ENCODE assay signal across 22 cellular contexts in the genomic region with DNA sequence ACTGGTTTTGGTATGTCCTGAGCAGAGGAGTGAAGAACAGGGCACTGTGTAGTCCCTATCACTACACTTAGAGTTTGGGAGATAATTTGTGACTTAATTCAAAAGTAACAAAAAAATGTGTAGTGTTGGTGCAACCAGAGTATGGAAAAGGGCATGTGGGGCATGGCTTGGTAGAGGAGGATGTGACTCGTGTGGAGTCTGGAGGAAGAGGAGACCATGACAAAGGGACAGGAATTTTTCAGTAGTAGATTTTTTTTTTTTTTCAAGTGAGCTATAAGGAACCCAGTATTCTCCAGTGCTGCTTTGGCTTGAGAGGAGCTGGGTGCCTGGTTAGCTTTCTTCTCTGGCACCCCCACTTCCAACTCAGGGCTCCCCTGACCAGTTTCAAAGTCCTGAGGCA. TPM values are rescaled to one million over a fixed set of nuclear protein-coding genes. Genes with fewer than 3 reads are reported as not detected.
DNase-seq lines count a peak whose midpoint lies in the region; ATAC-seq and TF ChIP-seq lines count a peak whose summit lies in the region.
"Had no signal": no experiment of that assay in that cellular context is flagged by ENCODE, and none has a peak within 500 bp of the region (broad histone marks: within the 10 kb centered on the region; RNA-seq: fewer than 3 reads in every experiment).

No MANE protein-coding gene starts in this region.

- no peaks in the 10 kb centered on the region for H3K27me3 ChIP-seq in RWPE2 (ENCODE audit: insufficient read depth, poor library complexity, severe bottlenecking)
- H3K27me3 ChIP-seq in testis: no peaks in the 10 kb centered on the region
- H3K27me3 ChIP-seq in H7 (ENCODE audit: control insufficient read depth, insufficient read depth, low read length): no peaks in the 10 kb centered on the region
- H3K27me3 ChIP-seq: heart left ventricle, left lung, MG63, transverse colon had no signal

- H3K4me3 ChIP-seq in RWPE2 (ENCODE audit: severe bottlenecking) (no peak overlapping the region), testis (no peak overlapping the region), H7 (ENCODE audit: insufficient read depth, low read depth, low read length) (no peak overlapping the region)
- H3K4me3 ChIP-seq: heart left ventricle, left lung, MG63, transverse colon had no signal

- H3K9me3 ChIP-seq in RWPE2 (ENCODE audit: severe bottlenecking) (no peaks in the 10 kb centered on the region), testis (no peaks in the 10 kb centered on the region)
- H3K9me3 ChIP-seq: heart left ventricle, left lung, MG63, transverse colon had no signal

- WGBS in testis, 2 donors: 65 to 85% methylated on average over 1 of the region's 1 CpG

- H3K4me1 ChIP-seq in RWPE2 (ENCODE audit: insufficient read depth, poor library complexity, severe bottlenecking) (no peaks in the 10 kb centered on the region), testis (peaks cover 13% of the 10 kb centered on the region)

- DNase-seq in A172 (ENCODE audit: low spot score) (peak; percentile 1), ELR (ENCODE audit: low read depth) (peak; percentile 44), RWPE2 (ENCODE audit: low spot score) (no peak), epithelial cell of prostate (ENCODE audit: low read depth, low spot score) (no peak), testis (no peak), H7 (no peak), SIG-M5 treated with dmso at 0.1 percent for 504 hours (lab: John Stamatoyannopoulos, UW; ENCODE audit: unreplicated experiment) (no peak), mucosa of gallbladder (ENCODE audit: low spot score) (no peak)
- DNase-seq: activated T-cell treated with anti-CD3 and anti-CD28 coated beads, Interleukin-2, amount 50 U/mL, for 48 hours; DMS79 treated with DMSO at 0.1 percent for 48 hours; H9; heart left ventricle; left lung; MG63; NCI-H1417 treated with DMSO at 0.1 percent for 48 hours; NCI-H2171; NCI-H526 treated with DMSO at 0.1 percent for 48 hours; SHP77; stimulated activated naive CD4-positive, alpha-beta T cell treated with Interleukin-2 at 50 U/mL for 16 hours; T-cell; transverse colon had no signal

- ATAC-seq in RWPE2 (ENCODE audit: low read depth): no peak
- ATAC-seq: heart left ventricle, left lung, T-cell had no signal

- H3K27ac ChIP-seq in RWPE2 (ENCODE audit: poor library complexity, severe bottlenecking) (peak overlapping the region; percentile 5), epithelial cell of prostate (peak overlapping the region; percentile 41), testis (no peak overlapping the region)
- H3K27ac ChIP-seq: heart left ventricle, left lung, transverse colon, VCaP had no signal

- no peak for TF ChIP-seq POLR2A in testis (IDR thresholded peaks at IDR 0.05)

- intact Hi-C loops in testis (cut with DNase I; ENCODE audit: low total_unique reads): no loop called here

- no peaks in the 10 kb centered on the region for H3K36me3 ChIP-seq in RWPE2 (ENCODE audit: low read depth)
- H3K36me3 ChIP-seq in testis (ENCODE audit: low read depth, missing control alignments): no peaks in the 10 kb centered on the region
- H3K36me3 ChIP-seq in H7 (replicated peaks; ENCODE audit: control insufficient read depth, insufficient read depth, low read length): no peaks in the 10 kb centered on the region
- H3K36me3 ChIP-seq: left lung, transverse colon had no signal

- TF ChIP-seq CTCF in RWPE2 (IDR thresholded peaks at IDR 0.05; ENCODE audit: poor library complexity, severe bottlenecking) (no peak), testis (IDR thresholded peaks at IDR 0.05) (no peak)

RNA-seq across cellular contexts. Expression of a gene that starts 5.1 kb away (rescaled TPM):
- 19.3 and 38.9 TPM in 2 replicates for total RNA-seq in A172 (2014; rRNA removed; shearing (Covaris generic))
- total RNA-seq in testis: 10 to 100 TPM; 15.2 to 16.3 TPM
- 16.1 TPM for polyA plus RNA-seq in testis (ENCODE audit: insufficient read depth, low read depth, low replicate concordance)
- 19.4 and 23.5 TPM in 2 replicates for total RNA-seq in H7 (2014; rRNA removed; shearing (Covaris generic))
- 20.6 TPM for total RNA-seq in mucosa of gallbladder

RNA-seq across cellular contexts. Expression of a gene that starts 58.6 kb away (rescaled TPM):
- 20.4 and 26.9 TPM in 2 replicates for total RNA-seq in A172 (2014; rRNA removed; shearing (Covaris generic))
- 10 to 100 TPM in 1 of 2 donors, 1 to 10 TPM in 1; 8.6 to 11.5 TPM for total RNA-seq in testis
- polyA plus RNA-seq in testis (ENCODE audit: insufficient read depth, low read depth, low replicate concordance): 25.0 TPM
- 1,059 and 1,266 TPM in 2 replicates for total RNA-seq in H7 (2014; rRNA removed; shearing (Covaris generic))
- 2,531 TPM for total RNA-seq in mucosa of gallbladder

Comparison
In these comparisons a context has a peak if more than half of its experiments do, and no peak if none do; other contexts are left out.
1. DNase-seq: peak in A172 (single experiment) and ELR (single experiment); none in RWPE2 (single experiment), epithelial cell of prostate (single experiment), testis (single experiment), H7 (single experiment), SIG-M5 treated with dmso at 0.1 percent for 504 hours (single experiment) and mucosa of gallbladder (single experiment).
2. H3K27ac ChIP-seq: peak in RWPE2 (single experiment) and epithelial cell of prostate (single experiment); none in testis (0 of 2).
3. RNA of a gene that starts 58.6 kb away (total RNA-seq): 2,531 TPM in mucosa of gallbladder (single experiment) and 1,059 to 1,266 TPM in H7; 20.4 to 26.9 TPM in A172 and 8.6 to 11.5 TPM in testis; every median in the first group is over 10 times any median in the second.